Comparison of ENCODE assay signal across 1 cellular context in the genomic region with DNA sequence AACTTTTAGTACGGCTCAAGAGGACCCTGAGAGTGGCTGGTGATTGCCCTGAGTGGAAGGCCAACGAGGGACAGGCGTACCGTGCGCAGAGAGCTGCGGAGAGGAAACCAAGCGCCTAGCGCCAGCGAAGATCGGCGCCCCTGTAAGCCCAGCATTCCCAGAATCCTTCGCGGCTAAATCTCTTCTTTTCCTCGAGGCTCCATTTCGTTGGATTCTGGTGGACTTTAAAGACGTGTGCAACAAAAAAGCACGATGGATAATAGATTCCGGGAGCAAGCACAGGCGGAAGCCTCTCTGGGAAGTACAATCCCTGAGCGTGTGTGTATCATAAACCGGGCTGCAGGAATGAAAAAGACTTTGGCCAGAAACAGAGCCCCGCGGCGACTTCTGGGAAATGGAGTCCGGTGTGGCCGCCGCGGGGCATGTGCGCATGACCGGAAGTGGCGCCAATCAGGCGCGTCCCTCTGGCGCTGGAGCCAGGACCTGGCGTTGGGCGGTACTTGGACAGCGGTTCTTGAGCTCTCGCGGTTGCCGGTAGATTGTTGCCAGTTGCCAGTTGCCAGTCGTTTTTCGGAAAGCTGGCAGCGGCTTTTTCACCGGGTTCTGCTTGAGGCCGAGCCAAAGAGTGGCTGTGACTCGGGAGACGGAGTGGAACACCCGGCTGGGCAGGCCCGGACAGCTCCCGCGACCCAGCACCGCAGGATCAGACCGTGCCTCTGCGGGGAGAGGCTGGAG.
A peak's percentile ranks its signal among the peaks of the same experiment; 100 is the strongest.
TF ChIP-seq lines count a peak whose summit lies in the region.

ZNF79 (plus strand) TSS at position 449 of the 735 bp plus-strand sequence. CDS start 406 bp downstream, outside the sequence.

TF ChIP-seq in HepG2, 621 proteins besides CTCF, POLR2A, EP300 and RAD21 (continued from another document and continues in another):
- TF ChIP-seq, protein P1, sequence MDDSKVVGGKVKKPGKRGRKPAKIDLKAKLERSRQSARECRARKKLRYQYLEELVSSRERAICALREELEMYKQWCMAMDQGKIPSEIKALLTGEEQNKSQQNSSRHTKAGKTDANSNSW (CRISPR knock-in tag; IDR thresholded peaks at IDR 0.05; ENCODE audit: borderline replicate concordance) = 0 out of 2 replicates have a peak, but pooled peaks have one; percentile 32
- TF ChIP-seq ZBTB21 (CRISPR knock-in tag; IDR thresholded peaks at IDR 0.05) (no peak), PAWR (CRISPR knock-in tag; IDR thresholded peaks at IDR 0.05; ENCODE audit: borderline replicate concordance) (no peak), MXI1 (IDR thresholded peaks at IDR 0.05; ENCODE audit: borderline replicate concordance, low read depth, low read length) (peak; percentile 61; the same call in 1 of the 3 replicates), CHD2 (IDR thresholded peaks at IDR 0.05; ENCODE audit: low read depth, low read length) (peak; percentile 84), ZC3H13 (CRISPR knock-in tag; IDR thresholded peaks at IDR 0.05) (no peak), ZNF749 (CRISPR knock-in tag; IDR thresholded peaks at IDR 0.05; ENCODE audit: borderline replicate concordance) (no peak), MEIS2 (CRISPR knock-in tag; IDR thresholded peaks at IDR 0.05) (0 out of 2 replicates have a peak, but pooled peaks have one; percentile 10), HMG20B (CRISPR knock-in tag; conservative IDR thresholded peaks at IDR 0.05) (no peak), ZNF768 (CRISPR knock-in tag; IDR thresholded peaks at IDR 0.05) (peak; percentile 47; the same call in 1 of the 2 replicates), AHR (CRISPR knock-in tag; IDR thresholded peaks at IDR 0.05) (peak; percentile 5; the same call in 1 of the 2 replicates), FOXC1 (CRISPR knock-in tag; IDR thresholded peaks at IDR 0.05; ENCODE audit: borderline replicate concordance) (peak; percentile 60; the same call in 1 of the 2 replicates), SNAPC2 (CRISPR knock-in tag; IDR thresholded peaks at IDR 0.05) (peak; percentile 80), MYNN (CRISPR knock-in tag; IDR thresholded peaks at IDR 0.05; ENCODE audit: low read depth) (0 out of 2 replicates have a peak, but pooled peaks have one; percentile 40), ZNF775 (CRISPR knock-in tag; IDR thresholded peaks at IDR 0.05; ENCODE audit: borderline replicate concordance) (no peak), ZNF790 (CRISPR knock-in tag; IDR thresholded peaks at IDR 0.05; ENCODE audit: borderline replicate concordance) (no peak), ZNF891 (CRISPR knock-in tag; IDR thresholded peaks at IDR 0.05) (no peak), ZNF383 (CRISPR knock-in tag; IDR thresholded peaks at IDR 0.05; ENCODE audit: borderline replicate concordance) (no peak), ZNF547 (CRISPR knock-in tag; IDR thresholded peaks at IDR 0.05) (peak; percentile 41; the same call in 1 of the 2 replicates), RFX5 (IDR thresholded peaks at IDR 0.05; ENCODE audit: low read depth, low read length) (no peak), ZNF614 (CRISPR knock-in tag; IDR thresholded peaks at IDR 0.05; ENCODE audit: borderline replicate concordance) (peak; percentile 66; the same call in 1 of the 2 replicates), MED8 (CRISPR knock-in tag; IDR thresholded peaks at IDR 0.05; ENCODE audit: insufficient replicate concordance) (no peak), ZNF644 (CRISPR knock-in tag; IDR thresholded peaks at IDR 0.05; ENCODE audit: low read depth) (no peak), NFATC3 (CRISPR knock-in tag; IDR thresholded peaks at IDR 0.05) (0 out of 2 replicates have a peak, but pooled peaks have one; percentile 49), HDAC2 (CRISPR knock-in tag; IDR thresholded peaks at IDR 0.05) (peak; percentile 69), BRD4 (CRISPR knock-in tag; IDR thresholded peaks at IDR 0.05) (no peak), TCF7 (IDR thresholded peaks at IDR 0.05; ENCODE audit: low read depth) (no peak), PHF20 (CRISPR knock-in tag; IDR thresholded peaks at IDR 0.05) (peak; percentile 97), KAT7 (CRISPR knock-in tag; IDR thresholded peaks at IDR 0.05; ENCODE audit: borderline replicate concordance) (peak; percentile 74; the same call in 1 of the 2 replicates), MED1 (CRISPR knock-in tag; IDR thresholded peaks at IDR 0.05) (no peak; the same call in 1 of the 2 replicates), GATA4 (IDR thresholded peaks at IDR 0.05; ENCODE audit: borderline replicate concordance, low read depth) (0 out of 2 replicates have a peak, but pooled peaks have one; percentile 36), ZNF841 (CRISPR knock-in tag; IDR thresholded peaks at IDR 0.05; ENCODE audit: borderline replicate concordance) (no peak), ZNF589 (CRISPR knock-in tag; conservative IDR thresholded peaks at IDR 0.05) (no peak), KLF16 (CRISPR knock-in tag; IDR thresholded peaks at IDR 0.05) (peak in 1 of 2 experiments; percentile 90; a peak in 2 of 4 replicates), ZFY (CRISPR knock-in tag; IDR thresholded peaks at IDR 0.05) (peak; percentile 91), ZNF773 (CRISPR knock-in tag; IDR thresholded peaks at IDR 0.05; ENCODE audit: borderline replicate concordance) (no peak), YEATS4 (CRISPR knock-in tag; IDR thresholded peaks at IDR 0.05; ENCODE audit: borderline replicate concordance) (peak; percentile 76), ZNF326 (CRISPR knock-in tag; IDR thresholded peaks at IDR 0.05; ENCODE audit: borderline replicate concordance) (no peak), ZNF362 (CRISPR knock-in tag; IDR thresholded peaks at IDR 0.05; ENCODE audit: borderline replicate concordance) (no peak), MLX (CRISPR knock-in tag; IDR thresholded peaks at IDR 0.05) (0 out of 2 replicates have a peak, but pooled peaks have one; percentile 10), SKI (IDR thresholded peaks at IDR 0.05; ENCODE audit: partially characterized antibody) (no peak), KDM4B (CRISPR knock-in tag; IDR thresholded peaks at IDR 0.05) (no peak), SP140L (CRISPR knock-in tag; IDR thresholded peaks at IDR 0.05; ENCODE audit: borderline replicate concordance) (no peak), ZNF546 (CRISPR knock-in tag; conservative IDR thresholded peaks at IDR 0.05) (no peak)
- TF ChIP-seq, protein P2, sequence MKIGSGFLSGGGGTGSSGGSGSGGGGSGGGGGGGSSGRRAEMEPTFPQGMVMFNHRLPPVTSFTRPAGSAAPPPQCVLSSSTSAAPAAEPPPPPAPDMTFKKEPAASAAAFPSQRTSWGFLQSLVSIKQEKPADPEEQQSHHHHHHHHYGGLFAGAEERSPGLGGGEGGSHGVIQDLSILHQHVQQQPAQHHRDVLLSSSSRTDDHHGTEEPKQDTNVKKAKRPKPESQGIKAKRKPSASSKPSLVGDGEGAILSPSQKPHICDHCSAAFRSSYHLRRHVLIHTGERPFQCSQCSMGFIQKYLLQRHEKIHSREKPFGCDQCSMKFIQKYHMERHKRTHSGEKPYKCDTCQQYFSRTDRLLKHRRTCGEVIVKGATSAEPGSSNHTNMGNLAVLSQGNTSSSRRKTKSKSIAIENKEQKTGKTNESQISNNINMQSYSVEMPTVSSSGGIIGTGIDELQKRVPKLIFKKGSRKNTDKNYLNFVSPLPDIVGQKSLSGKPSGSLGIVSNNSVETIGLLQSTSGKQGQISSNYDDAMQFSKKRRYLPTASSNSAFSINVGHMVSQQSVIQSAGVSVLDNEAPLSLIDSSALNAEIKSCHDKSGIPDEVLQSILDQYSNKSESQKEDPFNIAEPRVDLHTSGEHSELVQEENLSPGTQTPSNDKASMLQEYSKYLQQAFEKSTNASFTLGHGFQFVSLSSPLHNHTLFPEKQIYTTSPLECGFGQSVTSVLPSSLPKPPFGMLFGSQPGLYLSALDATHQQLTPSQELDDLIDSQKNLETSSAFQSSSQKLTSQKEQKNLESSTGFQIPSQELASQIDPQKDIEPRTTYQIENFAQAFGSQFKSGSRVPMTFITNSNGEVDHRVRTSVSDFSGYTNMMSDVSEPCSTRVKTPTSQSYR (CRISPR knock-in tag; IDR thresholded peaks at IDR 0.05; ENCODE audit: borderline replicate concordance) = peak; percentile 9; the same call in 1 of the 2 replicates
- TF ChIP-seq, protein P3, sequence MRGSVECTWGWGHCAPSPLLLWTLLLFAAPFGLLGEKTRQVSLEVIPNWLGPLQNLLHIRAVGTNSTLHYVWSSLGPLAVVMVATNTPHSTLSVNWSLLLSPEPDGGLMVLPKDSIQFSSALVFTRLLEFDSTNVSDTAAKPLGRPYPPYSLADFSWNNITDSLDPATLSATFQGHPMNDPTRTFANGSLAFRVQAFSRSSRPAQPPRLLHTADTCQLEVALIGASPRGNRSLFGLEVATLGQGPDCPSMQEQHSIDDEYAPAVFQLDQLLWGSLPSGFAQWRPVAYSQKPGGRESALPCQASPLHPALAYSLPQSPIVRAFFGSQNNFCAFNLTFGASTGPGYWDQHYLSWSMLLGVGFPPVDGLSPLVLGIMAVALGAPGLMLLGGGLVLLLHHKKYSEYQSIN (CRISPR knock-in tag; IDR thresholded peaks at IDR 0.05; ENCODE audit: borderline replicate concordance) = no peak
- TF ChIP-seq, protein P4, sequence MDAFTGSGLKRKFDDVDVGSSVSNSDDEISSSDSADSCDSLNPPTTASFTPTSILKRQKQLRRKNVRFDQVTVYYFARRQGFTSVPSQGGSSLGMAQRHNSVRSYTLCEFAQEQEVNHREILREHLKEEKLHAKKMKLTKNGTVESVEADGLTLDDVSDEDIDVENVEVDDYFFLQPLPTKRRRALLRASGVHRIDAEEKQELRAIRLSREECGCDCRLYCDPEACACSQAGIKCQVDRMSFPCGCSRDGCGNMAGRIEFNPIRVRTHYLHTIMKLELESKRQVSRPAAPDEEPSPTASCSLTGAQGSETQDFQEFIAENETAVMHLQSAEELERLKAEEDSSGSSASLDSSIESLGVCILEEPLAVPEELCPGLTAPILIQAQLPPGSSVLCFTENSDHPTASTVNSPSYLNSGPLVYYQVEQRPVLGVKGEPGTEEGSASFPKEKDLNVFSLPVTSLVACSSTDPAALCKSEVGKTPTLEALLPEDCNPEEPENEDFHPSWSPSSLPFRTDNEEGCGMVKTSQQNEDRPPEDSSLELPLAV (CRISPR knock-in tag; conservative IDR thresholded peaks at IDR 0.05; ENCODE audit: low read depth) = no peak
- TF ChIP-seq, protein P5, sequence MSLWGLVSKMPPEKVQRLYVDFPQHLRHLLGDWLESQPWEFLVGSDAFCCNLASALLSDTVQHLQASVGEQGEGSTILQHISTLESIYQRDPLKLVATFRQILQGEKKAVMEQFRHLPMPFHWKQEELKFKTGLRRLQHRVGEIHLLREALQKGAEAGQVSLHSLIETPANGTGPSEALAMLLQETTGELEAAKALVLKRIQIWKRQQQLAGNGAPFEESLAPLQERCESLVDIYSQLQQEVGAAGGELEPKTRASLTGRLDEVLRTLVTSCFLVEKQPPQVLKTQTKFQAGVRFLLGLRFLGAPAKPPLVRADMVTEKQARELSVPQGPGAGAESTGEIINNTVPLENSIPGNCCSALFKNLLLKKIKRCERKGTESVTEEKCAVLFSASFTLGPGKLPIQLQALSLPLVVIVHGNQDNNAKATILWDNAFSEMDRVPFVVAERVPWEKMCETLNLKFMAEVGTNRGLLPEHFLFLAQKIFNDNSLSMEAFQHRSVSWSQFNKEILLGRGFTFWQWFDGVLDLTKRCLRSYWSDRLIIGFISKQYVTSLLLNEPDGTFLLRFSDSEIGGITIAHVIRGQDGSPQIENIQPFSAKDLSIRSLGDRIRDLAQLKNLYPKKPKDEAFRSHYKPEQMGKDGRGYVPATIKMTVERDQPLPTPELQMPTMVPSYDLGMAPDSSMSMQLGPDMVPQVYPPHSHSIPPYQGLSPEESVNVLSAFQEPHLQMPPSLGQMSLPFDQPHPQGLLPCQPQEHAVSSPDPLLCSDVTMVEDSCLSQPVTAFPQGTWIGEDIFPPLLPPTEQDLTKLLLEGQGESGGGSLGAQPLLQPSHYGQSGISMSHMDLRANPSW (CRISPR knock-in tag; IDR thresholded peaks at IDR 0.05; ENCODE audit: borderline replicate concordance) = peak; percentile 33; the same call in 1 of the 2 replicates
- TF ChIP-seq, protein P6, sequence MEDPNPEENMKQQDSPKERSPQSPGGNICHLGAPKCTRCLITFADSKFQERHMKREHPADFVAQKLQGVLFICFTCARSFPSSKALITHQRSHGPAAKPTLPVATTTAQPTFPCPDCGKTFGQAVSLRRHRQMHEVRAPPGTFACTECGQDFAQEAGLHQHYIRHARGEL (CRISPR knock-in tag; IDR thresholded peaks at IDR 0.05) = no peak
- TF ChIP-seq, protein P7, sequence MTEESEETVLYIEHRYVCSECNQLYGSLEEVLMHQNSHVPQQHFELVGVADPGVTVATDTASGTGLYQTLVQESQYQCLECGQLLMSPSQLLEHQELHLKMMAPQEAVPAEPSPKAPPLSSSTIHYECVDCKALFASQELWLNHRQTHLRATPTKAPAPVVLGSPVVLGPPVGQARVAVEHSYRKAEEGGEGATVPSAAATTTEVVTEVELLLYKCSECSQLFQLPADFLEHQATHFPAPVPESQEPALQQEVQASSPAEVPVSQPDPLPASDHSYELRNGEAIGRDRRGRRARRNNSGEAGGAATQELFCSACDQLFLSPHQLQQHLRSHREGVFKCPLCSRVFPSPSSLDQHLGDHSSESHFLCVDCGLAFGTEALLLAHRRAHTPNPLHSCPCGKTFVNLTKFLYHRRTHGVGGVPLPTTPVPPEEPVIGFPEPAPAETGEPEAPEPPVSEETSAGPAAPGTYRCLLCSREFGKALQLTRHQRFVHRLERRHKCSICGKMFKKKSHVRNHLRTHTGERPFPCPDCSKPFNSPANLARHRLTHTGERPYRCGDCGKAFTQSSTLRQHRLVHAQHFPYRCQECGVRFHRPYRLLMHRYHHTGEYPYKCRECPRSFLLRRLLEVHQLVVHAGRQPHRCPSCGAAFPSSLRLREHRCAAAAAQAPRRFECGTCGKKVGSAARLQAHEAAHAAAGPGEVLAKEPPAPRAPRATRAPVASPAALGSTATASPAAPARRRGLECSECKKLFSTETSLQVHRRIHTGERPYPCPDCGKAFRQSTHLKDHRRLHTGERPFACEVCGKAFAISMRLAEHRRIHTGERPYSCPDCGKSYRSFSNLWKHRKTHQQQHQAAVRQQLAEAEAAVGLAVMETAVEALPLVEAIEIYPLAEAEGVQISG (CRISPR knock-in tag; IDR thresholded peaks at IDR 0.05) = peak; percentile 94
